ENCODE assay signal across 1 cellular context in the genomic region with DNA sequence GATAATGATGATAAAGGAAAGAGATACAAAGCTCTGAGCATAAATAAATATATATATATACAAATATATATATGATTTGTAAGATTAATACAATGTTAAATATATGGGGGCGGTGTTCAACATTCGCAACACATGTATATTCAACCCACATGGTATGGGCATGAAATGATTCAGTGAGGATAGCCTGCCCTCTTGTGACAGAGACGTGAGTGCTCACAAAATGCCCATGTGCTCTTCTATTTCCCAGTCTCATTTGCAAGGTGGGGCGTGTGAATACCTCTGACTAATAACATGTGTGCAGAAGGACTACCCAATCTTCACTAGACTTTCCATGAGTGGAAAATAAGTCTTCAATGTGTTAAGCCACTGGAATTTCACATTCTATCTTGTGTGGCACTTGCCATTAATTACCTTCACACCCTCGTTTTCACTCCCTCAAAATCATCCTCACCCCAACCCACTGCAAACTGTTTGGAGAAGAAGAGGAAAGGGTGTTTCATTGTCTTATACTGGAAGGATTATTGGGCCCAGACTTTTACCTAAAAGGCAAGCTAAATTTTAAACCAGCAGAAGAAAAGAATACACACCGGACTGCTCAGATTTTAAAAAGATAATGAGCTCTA.
TF ChIP-seq lines count a peak whose summit lies in the region.

No MANE protein-coding gene starts in this region.

TF ChIP-seq in GM12878, 131 proteins besides CTCF, POLR2A, EP300 and RAD21 (continued from another document):
- TF ChIP-seq CEBPZ (IDR thresholded peaks at IDR 0.05; ENCODE audit: low read depth, low read length): no peak
TF ChIP-seq in GM12878: peak in this region for 10.
